Comparison of ENCODE assay signal across 1 cellular context in genomic region chr16:84647830-84648594, GRCh38.
A peak's percentile ranks its signal among the peaks of the same experiment; 100 is the strongest.
TF ChIP-seq lines count a peak whose summit lies in the region.

Gene KLHL36, plus strand, starts transcription at chr16:84648511. Its CDS starts 2,357 bp downstream, at chr16:84650868.

TF ChIP-seq in GM12878, 131 proteins besides CTCF, POLR2A, EP300 and RAD21 (continued from another document):
- TF ChIP-seq NR2F1 (conservative IDR thresholded peaks at IDR 0.05) (peak; percentile 62), STAT1 (conservative IDR thresholded peaks at IDR 0.05) (no peak), YY1 (IDR thresholded peaks at IDR 0.05; ENCODE audit: low read depth, low read length) (peak; percentile 93), NKRF (conservative IDR thresholded peaks at IDR 0.05) (0 out of 2 replicates have a peak, but pooled peaks have one; percentile 31), SUZ12 (IDR thresholded peaks at IDR 0.05; ENCODE audit: unreplicated experiment) (no peak), NRF1 (conservative IDR thresholded peaks at IDR 0.05; ENCODE audit: low read depth, low read length) (no peak), SREBF1 (IDR thresholded peaks at IDR 0.05; ENCODE audit: low read length) (no peak), NR2C1 (IDR thresholded peaks at IDR 0.05) (no peak), RCOR1 (conservative IDR thresholded peaks at IDR 0.05; ENCODE audit: low read depth, low read length) (no peak), POLR2AphosphoS2 (IDR thresholded peaks at IDR 0.05; ENCODE audit: low read depth, low read length) (no peak), ZSCAN29 (IDR thresholded peaks at IDR 0.05) (no peak), IRF5 (IDR thresholded peaks at IDR 0.05; ENCODE audit: borderline replicate concordance) (no peak), MEF2A (IDR thresholded peaks at IDR 0.05; ENCODE audit: insufficient read depth, low read depth, low read length) (no peak), LARP7 (IDR thresholded peaks at IDR 0.05) (0 out of 2 replicates have a peak, but pooled peaks have one; percentile 69), RUNX3 (IDR thresholded peaks at IDR 0.05; ENCODE audit: low read length) (no peak), STAT3 (IDR thresholded peaks at IDR 0.05; ENCODE audit: low read depth, low read length) (no peak)
